In genomic region chr14:32595496-32595895, GRCh38 we compare ENCODE assay signal across 19 cellular contexts.
"Had no signal": no experiment of that assay in that cellular context is flagged by ENCODE, and none has a peak within 500 bp of the region (broad histone marks: within the 10 kb centered on the region; RNA-seq: fewer than 3 reads in every experiment).

No MANE protein-coding gene starts in this region.

- H3K4me3 ChIP-seq: esophagus muscularis mucosa, heart left ventricle, sigmoid colon, thyroid gland had no signal

- H3K4me1 ChIP-seq: thyroid gland had no signal

- H3K9me3 ChIP-seq: esophagus muscularis mucosa, heart left ventricle, sigmoid colon, thyroid gland had no signal

- DNase-seq: activated CD4-positive, alpha-beta T cell treated with anti-CD3 and anti-CD28 coated beads, Interleukin-2, amount 10 ng/mL, durations not matched to agents 24 days and 14 days; activated CD8-positive, alpha-beta memory T cell treated with anti-CD3 and anti-CD28 coated beads, Interleukin-2, amount 10 ng/mL, durations not matched to agents 7 days and 5 days; activated CD8-positive, alpha-beta T cell treated with anti-CD3 and anti-CD28 coated beads for 36 hours; activated effector memory CD4-positive, alpha-beta T cell treated with anti-CD3 and anti-CD28 coated beads, Interleukin-2, amount 50 U/mL, for 16 hours; activated naive CD4-positive, alpha-beta T cell treated with anti-CD3 and anti-CD28 coated beads, Interleukin-2, amount 10 ng/mL, durations not matched to agents 7 days and 5 days; activated T-cell treated with anti-CD3 and anti-CD28 coated beads for 4 hours; central memory CD4-positive, alpha-beta T cell; heart left ventricle; islet precursor cell; left cardiac atrium; occipital lobe; sigmoid colon; stimulated activated CD4-positive, alpha-beta T cell treated with anti-CD3 and anti-CD28 coated beads, Interleukin-4, amount 100 ng/mL, for 4 hours; substantia nigra; T-helper 2 cell; thyroid gland had no signal

- H3K36me3 ChIP-seq: esophagus muscularis mucosa, thyroid gland had no signal

- H3K27me3 ChIP-seq: esophagus muscularis mucosa, heart left ventricle, sigmoid colon, thyroid gland had no signal

- FAIRE-seq: colon had no signal

- H3K27ac ChIP-seq: esophagus muscularis mucosa, heart left ventricle, thyroid gland had no signal

- ATAC-seq: activated CD4-positive, CD25-positive, alpha-beta regulatory T cell treated with anti-CD3 and anti-CD28 coated beads, Interleukin-2, amount 50 U/mL, for 24 hours; activated CD8-positive, alpha-beta memory T cell treated with anti-CD3 and anti-CD28 coated beads, Interleukin-2, amount 10 ng/mL, durations not matched to agents 7 days and 5 days; activated CD8-positive, alpha-beta T cell treated with anti-CD3 and anti-CD28 coated beads for 36 hours; heart left ventricle had no signal
